In the genomic region with DNA sequence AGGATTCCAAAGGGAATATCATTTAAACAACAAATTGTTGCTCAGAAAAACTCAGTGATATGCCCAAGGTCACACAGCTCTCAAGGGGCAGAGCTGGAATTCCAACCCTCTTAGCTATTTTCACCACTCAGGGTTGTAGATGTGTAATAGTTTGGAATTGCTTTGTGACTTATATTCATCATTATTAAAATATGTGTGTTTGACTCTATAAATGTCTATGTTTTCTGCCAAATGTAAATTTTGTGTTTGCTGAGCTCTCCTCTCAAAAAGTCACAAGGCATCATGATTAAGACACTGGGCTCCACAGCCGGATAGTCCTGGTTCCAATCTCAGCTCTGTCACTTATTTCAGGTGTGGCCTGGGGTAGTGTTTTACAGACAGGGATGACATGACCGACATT, we compare ENCODE assay signal across 20 cellular contexts.
DNase-seq lines count a peak whose midpoint lies in the region; ATAC-seq, FAIRE-seq and TF ChIP-seq lines count a peak whose summit lies in the region.
"Had no signal": no experiment of that assay in that cellular context is flagged by ENCODE, and none has a peak within 500 bp of the region (broad histone marks: within the 10 kb centered on the region; RNA-seq: fewer than 3 reads in every experiment).

No MANE protein-coding gene starts in this region.

- TF ChIP-seq EP300 in suprapubic skin (IDR thresholded peaks at IDR 0.05): no peak

- H3K4me1 ChIP-seq in adipocyte (ENCODE audit: control insufficient read depth, insufficient read depth, low read length): peaks cover 41% of the 10 kb centered on the region
- H3K4me1 ChIP-seq in suprapubic skin: no peaks in the 10 kb centered on the region
- H3K4me1 ChIP-seq: BLaER1 treated with 17β-estradiol and CSF1 and Interleukin-3, amounts not matched to agents 10 nM and 100 nM had no signal

- H3K27me3 ChIP-seq in adipocyte (replicated peaks; ENCODE audit: control insufficient read depth, insufficient read depth, low read length) (no peaks in the 10 kb centered on the region), suprapubic skin (no peaks in the 10 kb centered on the region)
- H3K27me3 ChIP-seq: BLaER1 treated with 17β-estradiol and CSF1 and Interleukin-3, amounts not matched to agents 10 nM and 100 nM; heart left ventricle; neutrophil had no signal

- peak overlapping the region; percentile 1 for H3K4me3 ChIP-seq in adipocyte (ENCODE audit: low read length)
- no peak overlapping the region for H3K4me3 ChIP-seq in fibroblast of the aortic adventitia (ENCODE audit: low read depth, low read length)
- no peak overlapping the region for H3K4me3 ChIP-seq in suprapubic skin
- H3K4me3 ChIP-seq: BLaER1 treated with 17β-estradiol and CSF1 and Interleukin-3, amounts not matched to agents 10 nM and 100 nM; GM12878; heart left ventricle; K562; thoracic aorta had no signal

- no peak for FAIRE-seq in urothelium cell line (lab: Jason Lieb, UNC)
- FAIRE-seq: G401.6, GM12878, K562 had no signal

- H3K9ac ChIP-seq in adipocyte (ENCODE audit: low read length): peak overlapping the region; percentile 32
- H3K9ac ChIP-seq: BLaER1 treated with 17β-estradiol and CSF1 and Interleukin-3, amounts not matched to agents 10 nM and 100 nM had no signal

- no peak for TF ChIP-seq POLR2A in suprapubic skin (IDR thresholded peaks at IDR 0.05)

- no peak overlapping the region for H3K27ac ChIP-seq in suprapubic skin
- H3K27ac ChIP-seq: BLaER1 treated with 17β-estradiol and CSF1 and Interleukin-3, amounts not matched to agents 10 nM and 100 nM; heart left ventricle; neutrophil; thoracic aorta had no signal

- H3K9me3 ChIP-seq in adipocyte (ENCODE audit: control insufficient read depth, low read length) (no peaks in the 10 kb centered on the region), suprapubic skin (no peaks in the 10 kb centered on the region)
- H3K9me3 ChIP-seq: BLaER1 treated with 17β-estradiol and CSF1 and Interleukin-3, amounts not matched to agents 10 nM and 100 nM; heart left ventricle; neutrophil; thoracic aorta had no signal

- ATAC-seq in GM21737 (IDR thresholded peaks at IDR 0.05; ENCODE audit: unreplicated experiment) (no peak), HG03342 (IDR thresholded peaks at IDR 0.05; ENCODE audit: unreplicated experiment) (no peak)
- ATAC-seq: activated T-cell treated with anti-CD3 and anti-CD28 coated beads, Interleukin-2, amount 50 U/mL, for 4 hours; GM12878; HCT116; heart left ventricle; K562 had no signal

- TF ChIP-seq CTCF in fibroblast of the aortic adventitia (IDR thresholded peaks at IDR 0.05; ENCODE audit: insufficient read depth, low read length) (no peak), suprapubic skin (IDR thresholded peaks at IDR 0.05) (no peak)

- 77% methylated on average over 2 of the region's 2 CpGs for WGBS in suprapubic skin

- no peaks in the 10 kb centered on the region for H3K36me3 ChIP-seq in adipocyte (ENCODE audit: control insufficient read depth, insufficient read depth, low read length, severe bottlenecking)
- H3K36me3 ChIP-seq in suprapubic skin: no peaks in the 10 kb centered on the region
- H3K36me3 ChIP-seq: BLaER1 treated with 17β-estradiol and CSF1 and Interleukin-3, amounts not matched to agents 10 nM and 100 nM; heart left ventricle; neutrophil; thoracic aorta had no signal

- DNase-seq in GM04503 (ENCODE audit: low read depth) (peak; percentile 75), adipocyte (ENCODE audit: low read depth) (peak; percentile 66), fibroblast of the aortic adventitia (ENCODE audit: low read depth) (peak; percentile 67), urothelium cell line (ENCODE audit: low spot score) (peak; percentile 32), suprapubic skin (ENCODE audit: low spot score in 2 of 2) (no peak)
- DNase-seq: activated naive CD8-positive, alpha-beta T cell treated with anti-CD3 and anti-CD28 coated beads for 36 hours; activated T-cell treated with anti-CD3 and anti-CD28 coated beads, Interleukin-2, amount 50 U/mL, for 4 hours; heart left ventricle; immature natural killer cell; NCI-H1694 treated with DMSO at 0.1 percent for 48 hours; NCI-H345 had no signal

Comparison
In these comparisons a context has a peak if more than half of its experiments do, and no peak if none do; other contexts are left out.
1. DNase-seq: peak in GM04503 (single experiment), adipocyte (single experiment), fibroblast of the aortic adventitia (single experiment) and urothelium cell line (single experiment); none in suprapubic skin (0 of 2).